ENCODE assay signal across 33 cellular contexts in the genomic region with DNA sequence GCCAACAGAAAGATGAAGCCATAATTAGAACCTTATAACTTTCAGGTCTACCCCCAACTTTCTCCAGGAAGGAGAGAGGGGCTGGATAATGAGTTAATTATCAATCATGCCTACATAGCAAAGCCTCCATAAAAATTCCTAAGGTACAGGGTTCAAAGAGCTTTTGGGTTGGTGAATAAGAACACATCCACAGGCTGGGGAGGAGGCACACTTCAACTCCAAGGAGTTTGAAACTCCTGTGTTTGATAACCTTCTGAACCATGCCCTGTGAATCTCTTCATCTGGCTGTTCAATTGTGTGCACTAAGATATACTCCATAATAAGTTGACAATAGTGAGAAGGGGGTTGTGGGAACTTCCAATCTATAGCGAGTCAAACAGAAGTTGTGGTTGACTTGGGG.
DNase-seq lines count a peak whose midpoint lies in the region; ATAC-seq, FAIRE-seq and TF ChIP-seq lines count a peak whose summit lies in the region.
"Had no signal": no experiment of that assay in that cellular context is flagged by ENCODE, and none has a peak within 500 bp of the region (broad histone marks: within the 10 kb centered on the region; RNA-seq: fewer than 3 reads in every experiment).

No MANE protein-coding gene starts in this region.

- H3K9me3 Mint-ChIP-seq in Caco-2 (ENCODE audit: unreplicated experiment) (peaks cover 31% of the 10 kb centered on the region), astrocyte (ENCODE audit: unreplicated experiment) (peaks cover 3% of the 10 kb centered on the region), neural progenitor cell (peaks cover 8% of the 10 kb centered on the region)

- H3K27me3 Mint-ChIP-seq in Caco-2 (ENCODE audit: insufficient read depth, unreplicated experiment) (no peaks in the 10 kb centered on the region), astrocyte (ENCODE audit: low read depth, unreplicated experiment) (no peaks in the 10 kb centered on the region), neural progenitor cell (ENCODE audit: insufficient read depth, low read depth) (no peaks in the 10 kb centered on the region)
- H3K27me3 Mint-ChIP-seq: B cell; CD4-positive, alpha-beta memory T cell; CD4-positive, alpha-beta T cell; CD4-positive, CD25-positive, alpha-beta regulatory T cell; CD8-positive, alpha-beta memory T cell had no signal

- BruUV-seq in Caco-2 (replicated peaks; lab: Mats Ljungman, UMichigan), result no TSS peak

- peaks cover 9% of the 10 kb centered on the region for H3K9me3 ChIP-seq in Caco-2
- no peaks in the 10 kb centered on the region for H3K9me3 ChIP-seq in astrocyte (ENCODE audit: insufficient read depth, low read depth, low read length)
- H3K9me3 ChIP-seq in spleen, result peaks cover 0 to 16% (median 5%) of the 10 kb centered on the region in 8 donors
- H3K9me3 ChIP-seq in neural progenitor cell (ENCODE audit: low read depth), result no peaks in the 10 kb centered on the region
- H3K9me3 ChIP-seq in pancreas, result no peaks in the 10 kb centered on the region
- H3K9me3 ChIP-seq: BE2C, BLaER1 had no signal

- intact Hi-C loops in Caco-2 (cut with micrococcal nuclease; ENCODE audit: unreplicated experiment) (no loop called here), spleen (cut with DNase I; ENCODE audit: low total_unique reads) (no loop called here), pancreas (cut with DNase I) (no loop called here)

- H3K27ac Mint-ChIP-seq in Caco-2 (ENCODE audit: unreplicated experiment), result no peak overlapping the region
- H3K27ac Mint-ChIP-seq in astrocyte (ENCODE audit: unreplicated experiment), result peak overlapping the region; percentile 42
- no peak overlapping the region for H3K27ac Mint-ChIP-seq in neural progenitor cell
- H3K27ac Mint-ChIP-seq: B cell; CD14-positive monocyte; CD4-positive, alpha-beta memory T cell; CD4-positive, alpha-beta T cell; CD4-positive, CD25-positive, alpha-beta regulatory T cell; CD8-positive, alpha-beta memory T cell; CD8-positive, alpha-beta T cell had no signal

- H3K27me3 ChIP-seq in Caco-2 (replicated peaks; ENCODE audit: control insufficient read depth, insufficient read depth, low read length) (no peaks in the 10 kb centered on the region), astrocyte (ENCODE audit: insufficient read depth, low read length) (no peaks in the 10 kb centered on the region), spleen (replicated peaks in 1 of 7) (no peaks in the 10 kb centered on the region), neural progenitor cell (no peaks in the 10 kb centered on the region), pancreas (no peaks in the 10 kb centered on the region)
- H3K27me3 ChIP-seq: BE2C; BLaER1; BLaER1 treated with 17β-estradiol and CSF1 and Interleukin-3, amounts not matched to agents 10 nM and 100 nM had no signal

- no peak overlapping the region for H3K27ac ChIP-seq in astrocyte (ENCODE audit: low read depth, low read length)
- H3K27ac ChIP-seq in spleen, result no peak overlapping the region
- H3K27ac ChIP-seq in neural progenitor cell, result no peak overlapping the region
- no peak overlapping the region for H3K27ac ChIP-seq in pancreas
- H3K27ac ChIP-seq: 22Rv1; A549; BLaER1; BLaER1 treated with 17β-estradiol and CSF1 and Interleukin-3, amounts not matched to agents 10 nM and 100 nM; C4-2B had no signal

- H3K4me2 ChIP-seq in astrocyte (ENCODE audit: low read length), result no peak overlapping the region
- H3K4me2 ChIP-seq in neural progenitor cell, result no peak overlapping the region
- H3K4me2 ChIP-seq: A549; BLaER1; BLaER1 treated with 17β-estradiol and CSF1 and Interleukin-3, amounts not matched to agents 10 nM and 100 nM had no signal

- H3K4me3 Mint-ChIP-seq in Caco-2 (ENCODE audit: unreplicated experiment) (no peak overlapping the region), astrocyte (ENCODE audit: unreplicated experiment) (no peak overlapping the region), neural progenitor cell (no peak overlapping the region)
- H3K4me3 Mint-ChIP-seq: B cell; CD14-positive monocyte; CD4-positive, alpha-beta memory T cell; CD4-positive, alpha-beta T cell; CD4-positive, CD25-positive, alpha-beta regulatory T cell; CD8-positive, alpha-beta memory T cell; CD8-positive, alpha-beta T cell had no signal

- H4K20me1 ChIP-seq in astrocyte (ENCODE audit: insufficient read depth, low read length), result no peaks in the 10 kb centered on the region
- no peaks in the 10 kb centered on the region for H4K20me1 ChIP-seq in neural progenitor cell (ENCODE audit: low read depth)
- H4K20me1 ChIP-seq: BLaER1; BLaER1 treated with 17β-estradiol and CSF1 and Interleukin-3, amounts not matched to agents 10 nM and 100 nM had no signal

- TF ChIP-seq POLR2A in spleen (IDR thresholded peaks at IDR 0.05), result no peak

- H3K36me3 Mint-ChIP-seq in Caco-2 (ENCODE audit: insufficient read depth, unreplicated experiment), result no peaks in the 10 kb centered on the region
- no peaks in the 10 kb centered on the region for H3K36me3 Mint-ChIP-seq in astrocyte (ENCODE audit: low read depth, unreplicated experiment)
- no peaks in the 10 kb centered on the region for H3K36me3 Mint-ChIP-seq in neural progenitor cell
- H3K36me3 Mint-ChIP-seq: CD14-positive monocyte; CD4-positive, alpha-beta memory T cell; CD4-positive, CD25-positive, alpha-beta regulatory T cell; CD8-positive, alpha-beta memory T cell; CD8-positive, alpha-beta T cell had no signal

- no peaks in the 10 kb centered on the region for H3F3A ChIP-seq in neural progenitor cell (ENCODE audit: low read depth)

- H2AFZ ChIP-seq in astrocyte (ENCODE audit: low read depth, low read length), result no peak overlapping the region
- no peak overlapping the region for H2AFZ ChIP-seq in neural progenitor cell (replicated peaks)

- no peaks in the 10 kb centered on the region for H3K36me3 ChIP-seq in Caco-2 (ENCODE audit: control insufficient read depth, insufficient read depth, low read length)
- H3K36me3 ChIP-seq in astrocyte (ENCODE audit: insufficient read depth, low read length), result no peaks in the 10 kb centered on the region
- H3K36me3 ChIP-seq in spleen, result no peaks in the 10 kb centered on the region
- no peaks in the 10 kb centered on the region for H3K36me3 ChIP-seq in neural progenitor cell
- no peaks in the 10 kb centered on the region for H3K36me3 ChIP-seq in pancreas
- H3K36me3 ChIP-seq: BE2C; BLaER1; BLaER1 treated with 17β-estradiol and CSF1 and Interleukin-3, amounts not matched to agents 10 nM and 100 nM had no signal

- ATAC-seq in HG02759 (IDR thresholded peaks at IDR 0.05; ENCODE audit: unreplicated experiment) (no peak), pancreas (no peak)
- ATAC-seq: A549; CD8-positive, alpha-beta T cell had no signal

- DNase-seq in Caco-2 (peak; percentile 43 to 63), astrocyte (ENCODE audit: low read depth) (no peak), kidney tubule cell (ENCODE audit: low spot score) (peak; percentile 51), renal cortical epithelial cell (ENCODE audit: low read depth) (peak; percentile 8), spleen (no peak), neural progenitor cell (ENCODE audit: low spot score) (no peak), pancreas (no peak)
- DNase-seq: 8988T; AML-193; BE2C; C1 segment of cervical spinal cord; Calu3; CD4-positive, alpha-beta memory T cell; CD4-positive, alpha-beta T cell; CD4-positive, CD25-positive, alpha-beta regulatory T cell; CD8-positive, alpha-beta memory T cell; CD8-positive, alpha-beta T cell; COR-L47; DMS 273 treated with DMSO at 0.1 percent for 48 hours; DMS153; DMS79; DMS79 treated with DMSO at 0.1 percent for 48 hours; DND-41 had no signal

- H3K79me2 ChIP-seq in astrocyte (ENCODE audit: insufficient read depth, low read length) (no peaks in the 10 kb centered on the region), neural progenitor cell (ENCODE audit: low read depth) (no peaks in the 10 kb centered on the region)

- TF ChIP-seq CTCF in Caco-2 (IDR thresholded peaks at IDR 0.05; ENCODE audit: insufficient read depth in 1 of 2, low read depth in 1 of 2, low read length in 1 of 2, severe bottlenecking in 1 of 2, unreplicated experiment in 1 of 2) (no peak), astrocyte (IDR thresholded peaks at IDR 0.05; ENCODE audit: insufficient read depth, low read depth, low read length) (no peak), spleen (IDR thresholded peaks at IDR 0.05 in 8 of 11, conservative IDR thresholded peaks at IDR 0.05 in 3 of 11) (no peak), neural progenitor cell (IDR thresholded peaks at IDR 0.05) (no peak), pancreas (IDR thresholded peaks at IDR 0.05) (no peak)

- POLR2A ChIA-PET in Caco-2 (lab: Charles Lee), result no interaction called here

- H3K4me1 ChIP-seq in Caco-2 (peaks cover 28% of the 10 kb centered on the region), astrocyte (ENCODE audit: insufficient read depth, low read length) (no peaks in the 10 kb centered on the region), spleen (no peaks in the 10 kb centered on the region), neural progenitor cell (no peaks in the 10 kb centered on the region), pancreas (no peaks in the 10 kb centered on the region)
- H3K4me1 ChIP-seq: A549, BE2C had no signal

- no peak overlapping the region for H3K9ac ChIP-seq in astrocyte (ENCODE audit: low read length)
- no peak overlapping the region for H3K9ac ChIP-seq in neural progenitor cell
- H3K9ac ChIP-seq: BLaER1; BLaER1 treated with 17β-estradiol and CSF1 and Interleukin-3, amounts not matched to agents 10 nM and 100 nM had no signal

- H3K4me1 Mint-ChIP-seq in Caco-2 (ENCODE audit: low read depth, unreplicated experiment), result no peaks in the 10 kb centered on the region
- H3K4me1 Mint-ChIP-seq in astrocyte (ENCODE audit: low read depth, unreplicated experiment), result peaks cover 16% of the 10 kb centered on the region
- no peaks in the 10 kb centered on the region for H3K4me1 Mint-ChIP-seq in neural progenitor cell
- H3K4me1 Mint-ChIP-seq: B cell; CD14-positive monocyte; CD4-positive, alpha-beta memory T cell; CD4-positive, CD25-positive, alpha-beta regulatory T cell; CD8-positive, alpha-beta memory T cell had no signal

- WGBS in spleen, 5 donors, result 79 to 95% (median 87%) methylated on average over 1 of the region's 1 CpG
- 70 to 80% methylated on average over 1 of the region's 1 CpG for WGBS in pancreas, 2 donors

- FAIRE-seq in astrocyte (lab: Jason Lieb, UNC) (no peak), pancreas (lab: Jason Lieb, UNC) (no peak)
- FAIRE-seq: A204.1, A549, D721Med had no signal

- H3K4me3 ChIP-seq in Caco-2 (ENCODE audit: low read depth, low read length) (no peak overlapping the region), astrocyte (ENCODE audit: insufficient read depth, low read depth, low read length) (no peak overlapping the region), spleen (no peak overlapping the region), neural progenitor cell (no peak overlapping the region), pancreas (no peak overlapping the region)
- H3K4me3 ChIP-seq: A549; BLaER1; BLaER1 treated with 17β-estradiol and CSF1 and Interleukin-3, amounts not matched to agents 10 nM and 100 nM had no signal

- CTCF ChIA-PET in Caco-2 (lab: Charles Lee), result no interaction called here

Comparison
In these comparisons a context has a peak if more than half of its experiments do, and no peak if none do; other contexts are left out.
1. DNase-seq: peak in Caco-2 (2 of 2), kidney tubule cell (single experiment) and renal cortical epithelial cell (single experiment); none in astrocyte (single experiment), spleen (single experiment), neural progenitor cell (single experiment) and pancreas (0 of 6).